In genomic region chr9:105283795-105284194, GRCh38 we compare ENCODE assay signal across 27 cellular contexts.
"Had no signal": no experiment of that assay in that cellular context is flagged by ENCODE, and none has a peak within 500 bp of the region (broad histone marks: within the 10 kb centered on the region; RNA-seq: fewer than 3 reads in every experiment).

No MANE protein-coding gene starts in this region.

- H3K27me3 Mint-ChIP-seq: naive B cell; natural killer cell treated with Interleukin-12 subunit alpha and Interleukin-12 subunit beta and Interleukin-15 and Interleukin-18, amount 100 ng/mL, for 72 hours had no signal

- H3K36me3 Mint-ChIP-seq: mesothelial cell of epicardium; naive B cell; natural killer cell treated with Interleukin-12 subunit alpha and Interleukin-12 subunit beta and Interleukin-15 and Interleukin-18, amount 100 ng/mL, for 72 hours; stimulated activated effector memory CD8-positive, alpha-beta T cell treated with anti-CD3 and anti-CD28 coated beads, Interleukin-12 subunit alpha, Interleukin-12 subunit beta, amount 100 ng/mL, for 72 hours had no signal

- H3K27ac ChIP-seq: esophagus muscularis mucosa, foreskin keratinocyte, gastroesophageal sphincter, heart left ventricle, hepatocyte, left lung, neutrophil, pancreas, sigmoid colon, thoracic aorta had no signal

- H3K9me3 ChIP-seq: esophagus muscularis mucosa, gastroesophageal sphincter, heart left ventricle, left lung, mucosa of descending colon, neutrophil, pancreas, sigmoid colon, thoracic aorta, transverse colon had no signal

- DNase-seq: cortex of kidney; effector CD8-positive, alpha-beta T cell; endodermal cell; foreskin keratinocyte; heart left ventricle; left cardiac atrium; left lung; mesenchymal stem cell; mucosa of descending colon; naive B cell; pancreas; sigmoid colon; stimulated activated CD4-positive, alpha-beta T cell treated with anti-CD3 and anti-CD28 coated beads, Interleukin-2, amount 100 ng/mL, for 24 hours; stimulated activated CD4-positive, alpha-beta T cell treated with anti-CD3 and anti-CD28 coated beads, Interleukin-4, amount 100 ng/mL, for 24 hours; stimulated activated naive CD4-positive, alpha-beta T cell treated with Interleukin-2 at 50 U/mL for 16 hours; transverse colon had no signal

- H3K4me1 ChIP-seq: gastroesophageal sphincter, left lung, sigmoid colon had no signal

- ATAC-seq: foreskin keratinocyte; gastroesophageal sphincter; heart left ventricle; left cardiac atrium; left lung; mucosa of descending colon; natural killer cell treated with Interleukin-12 subunit alpha and Interleukin-12 subunit beta and Interleukin-15 and Interleukin-18, amount 100 ng/mL, for 72 hours; pancreas; stimulated activated effector memory CD8-positive, alpha-beta T cell treated with anti-CD3 and anti-CD28 coated beads, Interleukin-12 subunit alpha, Interleukin-12 subunit beta, amount 100 ng/mL, for 72 hours had no signal

- H3K4me3 ChIP-seq: esophagus muscularis mucosa, gastroesophageal sphincter, heart left ventricle, hepatocyte, left lung, mucosa of descending colon, pancreas, sigmoid colon, thoracic aorta, transverse colon had no signal

- H3K27ac Mint-ChIP-seq: endodermal cell; mesothelial cell of epicardium; natural killer cell treated with Interleukin-12 subunit alpha and Interleukin-12 subunit beta and Interleukin-15 and Interleukin-18, amount 100 ng/mL, for 72 hours; stimulated activated effector memory CD8-positive, alpha-beta T cell treated with anti-CD3 and anti-CD28 coated beads, Interleukin-12 subunit alpha, Interleukin-12 subunit beta, amount 100 ng/mL, for 72 hours had no signal

- H3K4me2 ChIP-seq: hepatocyte had no signal

- H2AFZ ChIP-seq: hepatocyte had no signal

- H3K4me3 Mint-ChIP-seq: endodermal cell; mesothelial cell of epicardium; naive B cell; natural killer cell treated with Interleukin-12 subunit alpha and Interleukin-12 subunit beta and Interleukin-15 and Interleukin-18, amount 100 ng/mL, for 72 hours; neural crest cell; stimulated activated effector memory CD8-positive, alpha-beta T cell treated with anti-CD3 and anti-CD28 coated beads, Interleukin-12 subunit alpha, Interleukin-12 subunit beta, amount 100 ng/mL, for 72 hours had no signal

- H3K4me1 Mint-ChIP-seq: mesothelial cell of epicardium; neural crest cell; stimulated activated effector memory CD8-positive, alpha-beta T cell treated with anti-CD3 and anti-CD28 coated beads, Interleukin-12 subunit alpha, Interleukin-12 subunit beta, amount 100 ng/mL, for 72 hours had no signal

- FAIRE-seq: endothelial cell of umbilical vein, islet of Langerhans, pancreas had no signal

- H3K27me3 ChIP-seq: esophagus muscularis mucosa, foreskin keratinocyte, gastroesophageal sphincter, heart left ventricle, hepatocyte, left lung, neutrophil, pancreas, sigmoid colon, transverse colon had no signal

- H3K36me3 ChIP-seq: esophagus muscularis mucosa, gastroesophageal sphincter, heart left ventricle, left lung, neutrophil, pancreas, sigmoid colon, thoracic aorta, transverse colon had no signal

- H3K9me3 Mint-ChIP-seq: endodermal cell; mesothelial cell of epicardium; naive B cell; natural killer cell treated with Interleukin-12 subunit alpha and Interleukin-12 subunit beta and Interleukin-15 and Interleukin-18, amount 100 ng/mL, for 72 hours; stimulated activated effector memory CD8-positive, alpha-beta T cell treated with anti-CD3 and anti-CD28 coated beads, Interleukin-12 subunit alpha, Interleukin-12 subunit beta, amount 100 ng/mL, for 72 hours had no signal
